20 cellular contexts compared by ENCODE assay signal in the genomic region with DNA sequence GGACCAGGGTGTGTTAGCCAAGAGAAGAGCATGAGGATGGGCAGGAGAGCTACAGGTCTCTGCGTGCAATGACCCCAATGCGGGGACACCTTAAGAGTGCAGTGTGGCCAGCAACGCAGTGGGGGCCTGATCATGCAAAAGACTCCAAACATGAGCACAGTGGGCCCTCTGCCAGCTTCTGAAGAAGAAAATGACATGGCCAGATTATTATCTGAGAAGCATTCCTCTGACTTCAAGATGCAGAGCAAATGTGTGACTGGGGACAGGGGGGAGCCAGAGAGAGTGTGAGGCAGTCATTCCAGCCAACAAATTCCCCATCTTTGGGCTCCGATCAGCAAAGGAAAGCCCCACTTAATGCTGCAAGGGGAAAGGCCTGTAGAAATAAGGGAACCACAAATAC.
A peak's percentile ranks its signal among the peaks of the same experiment; 100 is the strongest.
DNase-seq lines count a peak whose midpoint lies in the region; ATAC-seq, FAIRE-seq and TF ChIP-seq lines count a peak whose summit lies in the region.
"Had no signal": no experiment of that assay in that cellular context is flagged by ENCODE, and none has a peak within 500 bp of the region (broad histone marks: within the 10 kb centered on the region; RNA-seq: fewer than 3 reads in every experiment).

No MANE protein-coding gene starts in this region.

- TF ChIP-seq RAD21 in K562 (CRISPR knock-in tag; conservative IDR thresholded peaks at IDR 0.05 in 1 of 2, IDR thresholded peaks at IDR 0.05 in 1 of 2): no peak

- H3K27ac ChIP-seq in K562 (ENCODE audit: extremely low read depth, low read depth, low read length) (no peak overlapping the region), upper lobe of right lung (no peak overlapping the region), sigmoid colon (no peak overlapping the region)
- H3K27ac ChIP-seq: BLaER1 treated with 17β-estradiol and CSF1 and Interleukin-3, amounts not matched to agents 10 nM and 100 nM had no signal

- H3K27me3 ChIP-seq in K562 (ENCODE audit: control insufficient read depth in 2 of 2, insufficient read depth in 2 of 2, low read length in 2 of 2) (peaks cover 0 to 9% of the 10 kb centered on the region in 2 experiments; a peak in 1 of 5 replicates), upper lobe of right lung (no peaks in the 10 kb centered on the region), sigmoid colon (no peaks in the 10 kb centered on the region)
- H3K27me3 ChIP-seq: BLaER1 treated with 17β-estradiol and CSF1 and Interleukin-3, amounts not matched to agents 10 nM and 100 nM had no signal

- TF ChIP-seq POLR2A in K562 (conservative IDR thresholded peaks at IDR 0.05) (no peak), sigmoid colon (IDR thresholded peaks at IDR 0.05) (no peak)

- H3K4me1 Mint-ChIP-seq in activated naive CD8-positive, alpha-beta T cell treated with anti-CD3 and anti-CD28 coated beads, Interleukin-2, amount 50 U/mL, for 24 hours: no peaks in the 10 kb centered on the region
- no peaks in the 10 kb centered on the region for H3K4me1 Mint-ChIP-seq in activated naive CD8-positive, alpha-beta T cell treated with anti-CD3 and anti-CD28 coated beads for 36 hours
- H3K4me1 Mint-ChIP-seq: B cell had no signal

- no peaks in the 10 kb centered on the region for H3K9me3 Mint-ChIP-seq in activated naive CD8-positive, alpha-beta T cell treated with anti-CD3 and anti-CD28 coated beads, Interleukin-2, amount 50 U/mL, for 24 hours
- no peaks in the 10 kb centered on the region for H3K9me3 Mint-ChIP-seq in activated naive CD8-positive, alpha-beta T cell treated with anti-CD3 and anti-CD28 coated beads for 36 hours
- H3K9me3 Mint-ChIP-seq: CD8-positive, alpha-beta T cell; IgD-negative memory B cell had no signal

- H3K36me3 ChIP-seq in K562 (ENCODE audit: control insufficient read depth, insufficient read depth, low read length): no peaks in the 10 kb centered on the region
- no peaks in the 10 kb centered on the region for H3K36me3 ChIP-seq in upper lobe of right lung
- H3K36me3 ChIP-seq in sigmoid colon: no peaks in the 10 kb centered on the region
- H3K36me3 ChIP-seq: BLaER1 treated with 17β-estradiol and CSF1 and Interleukin-3, amounts not matched to agents 10 nM and 100 nM; HAP-1 had no signal

- H3K9me3 ChIP-seq in K562 (replicated peaks; ENCODE audit: control insufficient read depth, insufficient read depth, low read depth, low read length) (no peaks in the 10 kb centered on the region), upper lobe of right lung (no peaks in the 10 kb centered on the region), sigmoid colon (no peaks in the 10 kb centered on the region)
- H3K9me3 ChIP-seq: BLaER1 treated with 17β-estradiol and CSF1 and Interleukin-3, amounts not matched to agents 10 nM and 100 nM; HAP-1 had no signal

- in situ Hi-C loops in K562 (cut with MboI): no loop called here

- TF ChIP-seq CTCF in K562 (IDR thresholded peaks at IDR 0.05 in 2 of 3, conservative IDR thresholded peaks at IDR 0.05 in 1 of 3; ENCODE audit: insufficient read depth in 2 of 3, low read depth in 1 of 3, low read length in 3 of 3) (no peak), upper lobe of right lung (IDR thresholded peaks at IDR 0.05) (no peak), sigmoid colon (IDR thresholded peaks at IDR 0.05) (no peak)

- H4K20me1 ChIP-seq in K562 (replicated peaks; ENCODE audit: control insufficient read depth, insufficient read depth, low read length): no peaks in the 10 kb centered on the region; the same call in 1 of the 2 replicates
- H4K20me1 ChIP-seq: BLaER1 treated with 17β-estradiol and CSF1 and Interleukin-3, amounts not matched to agents 10 nM and 100 nM had no signal

- ATAC-seq in activated naive CD8-positive, alpha-beta T cell treated with anti-CD3 and anti-CD28 coated beads, Interleukin-2, amount 50 U/mL, for 24 hours: peak; percentile 24
- ATAC-seq in K562 (no peak), left lobe of liver (no peak), upper lobe of right lung (peak; percentile 11)
- ATAC-seq in stimulated activated naive CD8-positive, alpha-beta T cell treated with anti-CD3 and anti-CD28 coated beads, Interleukin-15, Interleukin-2, amounts not matched to agents 100 U/mL and 50 U/mL, for 24 hours: no peak
- ATAC-seq: CD8-positive, alpha-beta T cell; HepG2 had no signal

- H2AFZ ChIP-seq in K562 (ENCODE audit: low read depth, low read length): no peak overlapping the region

- no peak overlapping the region for H3K27ac Mint-ChIP-seq in activated naive CD8-positive, alpha-beta T cell treated with anti-CD3 and anti-CD28 coated beads, Interleukin-2, amount 50 U/mL, for 24 hours
- no peak overlapping the region for H3K27ac Mint-ChIP-seq in activated naive CD8-positive, alpha-beta T cell treated with anti-CD3 and anti-CD28 coated beads for 36 hours
- H3K27ac Mint-ChIP-seq: B cell; CD8-positive, alpha-beta T cell; IgD-negative memory B cell had no signal

- no peak overlapping the region for H3K4me2 ChIP-seq in K562 (ENCODE audit: insufficient read depth, low read length)
- H3K4me2 ChIP-seq: BLaER1 treated with 17β-estradiol and CSF1 and Interleukin-3, amounts not matched to agents 10 nM and 100 nM had no signal

- no peak overlapping the region for H3K4me3 ChIP-seq in K562
- no peak overlapping the region for H3K4me3 ChIP-seq in upper lobe of right lung
- H3K4me3 ChIP-seq in sigmoid colon: no peak overlapping the region
- H3K4me3 ChIP-seq: BLaER1 treated with 17β-estradiol and CSF1 and Interleukin-3, amounts not matched to agents 10 nM and 100 nM; HAP-1 had no signal

- DNase-seq in activated naive CD8-positive, alpha-beta T cell treated with anti-CD3 and anti-CD28 coated beads, Interleukin-2, amount 50 U/mL, for 24 hours: no peak
- no peak for DNase-seq in activated naive CD8-positive, alpha-beta T cell treated with anti-CD3 and anti-CD28 coated beads for 36 hours
- DNase-seq in K562 (ENCODE audit: extremely low read depth in 1 of 4, low spot score in 3 of 4) (peak in 1 of 4 experiments; percentile 6), left lobe of liver (ENCODE audit: low spot score) (peak; percentile 24), upper lobe of right lung (no peak), SHP77 treated with DMSO at 0.1 percent for 48 hours (lab: John Stamatoyannopoulos, UW) (no peak), sigmoid colon (no peak)
- no peak for DNase-seq in stimulated activated naive CD8-positive, alpha-beta T cell treated with anti-CD3 and anti-CD28 coated beads, Interleukin-15, Interleukin-2, amounts not matched to agents 100 U/mL and 50 U/mL, for 24 hours
- DNase-seq: 8988T; Calu3; CD8-positive, alpha-beta T cell; DMS79 treated with DMSO at 0.1 percent for 48 hours had no signal

- TF ChIP-seq EP300 in K562 (IDR thresholded peaks at IDR 0.05; ENCODE audit: low read length) (no peak), sigmoid colon (IDR thresholded peaks at IDR 0.05) (no peak)

- no peaks in the 10 kb centered on the region for H3K9me1 ChIP-seq in K562 (ENCODE audit: control insufficient read depth, insufficient read depth, low read length)

- intact Hi-C loops in K562 (cut with micrococcal nuclease) (no loop called here), upper lobe of right lung (cut with DNase I) (no loop called here), sigmoid colon (cut with DNase I) (no loop called here)

- no peaks in the 10 kb centered on the region for H3K36me3 Mint-ChIP-seq in activated naive CD8-positive, alpha-beta T cell treated with anti-CD3 and anti-CD28 coated beads, Interleukin-2, amount 50 U/mL, for 24 hours (ENCODE audit: low read depth)
- no peaks in the 10 kb centered on the region for H3K36me3 Mint-ChIP-seq in activated naive CD8-positive, alpha-beta T cell treated with anti-CD3 and anti-CD28 coated beads for 36 hours
- H3K36me3 Mint-ChIP-seq: CD8-positive, alpha-beta T cell; IgD-negative memory B cell had no signal

- FAIRE-seq in K562 (lab: Jason Lieb, UNC): no peak
- FAIRE-seq: G401.6, GM12892, GM18507, HepG2 had no signal

- CTCF ChIA-PET in K562 (lab: Yijun Ruan, JAX; ENCODE audit: low intra/inter-chr PET ratio): no interaction called here

- H3K4me1 ChIP-seq in K562 (replicated peaks in 1 of 2; ENCODE audit: control insufficient read depth in 2 of 2, insufficient read depth in 2 of 2, low read length in 2 of 2): no peaks in the 10 kb centered on the region
- H3K4me1 ChIP-seq in upper lobe of right lung: no peaks in the 10 kb centered on the region
- no peaks in the 10 kb centered on the region for H3K4me1 ChIP-seq in sigmoid colon
- H3K4me1 ChIP-seq: HAP-1 had no signal

- POLR2A ChIA-PET in K562 (lab: Yijun Ruan, JAX): interaction anchor here (0.6 kb wide), 1 partner anchor 9 kb away, joined by 3 read pairs; no protein-coding TSS in a partner anchor

- no peaks in the 10 kb centered on the region for H3K79me2 ChIP-seq in K562 (ENCODE audit: control insufficient read depth, insufficient read depth, low read length)

- no TSS peak for BruUV-seq in K562 (replicated peaks; lab: Mats Ljungman, UMichigan)

- WGBS in K562 (ENCODE audit: insufficient coverage, low coverage, missing lambda C conversion rate): 0% methylated on average over 4 of the region's 4 CpGs
- 88 to 92% methylated on average over 4 of the region's 4 CpGs for WGBS in sigmoid colon, 2 donors

- H3K4me3 Mint-ChIP-seq in activated naive CD8-positive, alpha-beta T cell treated with anti-CD3 and anti-CD28 coated beads, Interleukin-2, amount 50 U/mL, for 24 hours: no peak overlapping the region
- no peak overlapping the region for H3K4me3 Mint-ChIP-seq in activated naive CD8-positive, alpha-beta T cell treated with anti-CD3 and anti-CD28 coated beads for 36 hours
- H3K4me3 Mint-ChIP-seq: B cell; CD8-positive, alpha-beta T cell; IgD-negative memory B cell had no signal

- H3K27me3 Mint-ChIP-seq in activated naive CD8-positive, alpha-beta T cell treated with anti-CD3 and anti-CD28 coated beads, Interleukin-2, amount 50 U/mL, for 24 hours: peaks cover 6% of the 10 kb centered on the region
- H3K27me3 Mint-ChIP-seq in activated naive CD8-positive, alpha-beta T cell treated with anti-CD3 and anti-CD28 coated beads for 36 hours: peaks cover 9% of the 10 kb centered on the region
- H3K27me3 Mint-ChIP-seq: B cell had no signal

- no peak overlapping the region for H3K9ac ChIP-seq in K562 (ENCODE audit: insufficient read depth in 1 of 2, low read depth in 2 of 2, low read length in 2 of 2)
- H3K9ac ChIP-seq: BLaER1 treated with 17β-estradiol and CSF1 and Interleukin-3, amounts not matched to agents 10 nM and 100 nM had no signal

TF ChIP-seq in K562, 482 proteins besides CTCF, POLR2A, EP300 and RAD21:
- TF ChIP-seq SMAD3 (CRISPR knock-in tag; conservative IDR thresholded peaks at IDR 0.05) (no peak), ZNF239 (CRISPR knock-in tag; IDR thresholded peaks at IDR 0.05) (no peak), NFIC (IDR thresholded peaks at IDR 0.05) (peak; percentile 43)

Comparison
In these comparisons a context has a peak if more than half of its experiments do, and no peak if none do; other contexts are left out.
1. ATAC-seq: peak in activated naive CD8-positive, alpha-beta T cell treated with anti-CD3 and anti-CD28 coated beads, Interleukin-2, amount 50 U/mL, for 24 hours (single experiment) and upper lobe of right lung (single experiment); none in K562 (single experiment), left lobe of liver (single experiment) and stimulated activated naive CD8-positive, alpha-beta T cell treated with anti-CD3 and anti-CD28 coated beads, Interleukin-15, Interleukin-2, amounts not matched to agents 100 U/mL and 50 U/mL, for 24 hours (single experiment).